Comparison of ENCODE assay signal across 24 cellular contexts in the genomic region with DNA sequence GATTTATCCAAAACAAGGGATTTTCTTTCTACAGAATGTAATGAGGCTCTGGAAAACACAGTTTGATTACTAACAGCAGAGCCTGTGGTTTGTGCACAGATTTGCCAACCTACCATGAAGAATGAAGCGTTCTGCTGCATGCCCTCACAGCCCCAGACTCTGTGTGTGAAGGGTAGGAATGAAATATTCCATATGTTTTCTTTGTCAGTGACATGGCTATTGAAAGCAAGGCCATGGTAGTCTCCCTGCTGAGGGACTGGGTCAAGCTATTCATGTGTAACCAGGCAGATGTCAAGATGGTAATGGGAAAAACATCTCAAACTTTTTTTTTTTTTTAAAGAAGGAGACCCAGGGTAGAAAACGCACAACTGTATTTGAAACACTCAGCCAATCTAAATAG. TPM values are rescaled to one million over a fixed set of nuclear protein-coding genes. Genes with fewer than 3 reads are reported as not detected.
DNase-seq lines count a peak whose midpoint lies in the region; ATAC-seq, FAIRE-seq and TF ChIP-seq lines count a peak whose summit lies in the region.
"Had no signal": no experiment of that assay in that cellular context is flagged by ENCODE, and none has a peak within 500 bp of the region (broad histone marks: within the 10 kb centered on the region; RNA-seq: fewer than 3 reads in every experiment).

No MANE protein-coding gene starts in this region.

- peak overlapping the region; percentile 39 for H3K4me2 ChIP-seq in GM23338
- H3K4me2 ChIP-seq: hepatocyte had no signal

- 82 to 100% methylated on average over 1 to 2 of the region's 2 CpGs for WGBS in endodermal cell (ENCODE audit: insufficient coverage in 1 of 2, insufficient read length in 1 of 2), 2 experiments

- BruUV-seq in MCF 10A (replicated peaks; lab: Mats Ljungman, UMichigan): no TSS peak

- peaks cover 70% of the 10 kb centered on the region for H3K4me1 ChIP-seq in GM23338 (ENCODE audit: insufficient read depth)
- H3K4me1 ChIP-seq in endodermal cell (ENCODE audit: control insufficient read depth, insufficient read depth, low read length): peaks cover 23% of the 10 kb centered on the region
- H3K4me1 ChIP-seq: lower lobe of right lung had no signal

- no peaks in the 10 kb centered on the region for H3K27me3 ChIP-seq in GM23338 (ENCODE audit: insufficient read depth)
- no peaks in the 10 kb centered on the region for H3K27me3 ChIP-seq in endodermal cell (ENCODE audit: control insufficient read depth, insufficient read depth, low read length, poor library complexity, severe bottlenecking)
- H3K27me3 ChIP-seq: foreskin keratinocyte, hepatocyte had no signal

- H2AFZ ChIP-seq in GM23338: no peak overlapping the region
- H2AFZ ChIP-seq: hepatocyte had no signal

- 0 out of 2 replicates have a peak overlapping the region, but pooled peaks have one; percentile 34 for H3K27ac ChIP-seq in GM23338 (ENCODE audit: low read depth)
- H3K27ac ChIP-seq in endodermal cell (ENCODE audit: low read depth, low read length): peak overlapping the region; percentile 82
- H3K27ac ChIP-seq: foreskin keratinocyte, hepatocyte, lower lobe of right lung had no signal

- no peaks in the 10 kb centered on the region for H3K9me3 Mint-ChIP-seq in GM23338
- H3K9me3 Mint-ChIP-seq in endodermal cell: peaks cover under 1% of the 10 kb centered on the region
- no peaks in the 10 kb centered on the region for H3K9me3 Mint-ChIP-seq in neural crest cell
- no peaks in the 10 kb centered on the region for H3K9me3 Mint-ChIP-seq in MCF 10A (ENCODE audit: unreplicated experiment)

- no peaks in the 10 kb centered on the region for H3K9me3 ChIP-seq in endodermal cell (ENCODE audit: control insufficient read depth, low read length)
- H3K9me3 ChIP-seq: Caco-2, lower lobe of right lung had no signal

- no peaks in the 10 kb centered on the region for H3K36me3 ChIP-seq in GM23338 (ENCODE audit: insufficient read depth)
- peaks cover 9% of the 10 kb centered on the region for H3K36me3 ChIP-seq in endodermal cell (ENCODE audit: control insufficient read depth, insufficient read depth, low read length)
- H3K36me3 ChIP-seq: lower lobe of right lung had no signal

- H3K4me3 ChIP-seq in GM23338 (no peak overlapping the region), endodermal cell (ENCODE audit: low read length) (no peak overlapping the region)
- H3K4me3 ChIP-seq: hepatocyte, lower lobe of right lung had no signal

- intact Hi-C loops in MCF 10A (cut with micrococcal nuclease): no loop called here

- DNase-seq in GM23338 (ENCODE audit: low spot score) (no peak), RCC 7860 (ENCODE audit: low spot score) (peak; percentile 53), endodermal cell (no peak), neural crest cell (ENCODE audit: low read depth, low spot score) (no peak), SK-N-DZ (ENCODE audit: low spot score) (no peak), MCF 10A (ENCODE audit: unreplicated experiment) (no peak), NCI-H1105 treated with DMSO at 0.1 percent for 48 hours (lab: John Stamatoyannopoulos, UW) (no peak)
- DNase-seq: activated CD4-positive, CD25-positive, alpha-beta regulatory T cell treated with anti-CD3 and anti-CD28 coated beads, Interleukin-2, amount 50 U/mL, for 72 hours; activated naive CD4-positive, alpha-beta T cell; activated T-cell treated with anti-CD3 and anti-CD28 coated beads, Interleukin-2, amount 50 U/mL, for 1 hour; amygdala; Caco-2; effector CD4-positive, alpha-beta T cell; foreskin keratinocyte; KG1; lower lobe of right lung; NCI-H1694 treated with DMSO at 0.1 percent for 48 hours; NCI-H748 treated with DMSO at 0.1 percent for 48 hours; nucleus accumbens; right cardiac atrium; stimulated activated CD8-positive, alpha-beta memory T cell treated with anti-CD3 and anti-CD28 coated beads, Interleukin-4, amount 100 ng/mL, for 48 hours had no signal

- H3K4me1 Mint-ChIP-seq in GM23338 (peaks cover 64% of the 10 kb centered on the region), endodermal cell (peaks cover 57% of the 10 kb centered on the region), neural crest cell (peaks cover 81% of the 10 kb centered on the region), MCF 10A (ENCODE audit: insufficient read depth, unreplicated experiment) (peaks cover 38% of the 10 kb centered on the region)

- peaks cover 100% of the 10 kb centered on the region for H3K79me2 ChIP-seq in GM23338 (replicated peaks; ENCODE audit: insufficient read depth)

- CTCF ChIA-PET in MCF 10A (lab: Yijun Ruan, JAX): interaction anchor here (0.6 to 2.2 kb wide), 3 partner anchors 25 to 1458 kb away, joined by 3 to 6 read pairs (median 3); no protein-coding TSS in a partner anchor

- H3K4me3 Mint-ChIP-seq in GM23338 (no peak overlapping the region), endodermal cell (no peak overlapping the region), neural crest cell (peak overlapping the region; percentile 47), MCF 10A (ENCODE audit: unreplicated experiment) (no peak overlapping the region)

- H3K27me3 Mint-ChIP-seq in GM23338 (ENCODE audit: insufficient read depth, low read depth, poor library complexity) (peaks cover 2% of the 10 kb centered on the region), endodermal cell (ENCODE audit: insufficient read depth) (no peaks in the 10 kb centered on the region), neural crest cell (ENCODE audit: low read depth) (no peaks in the 10 kb centered on the region), MCF 10A (ENCODE audit: insufficient read depth, unreplicated experiment) (no peaks in the 10 kb centered on the region)

- peak; percentile 35; the same call in 2 of the 3 replicates for ATAC-seq in GM23338
- no peak for ATAC-seq in HG02973 (IDR thresholded peaks at IDR 0.05; ENCODE audit: unreplicated experiment)
- ATAC-seq: foreskin keratinocyte, lower lobe of right lung, right cardiac atrium had no signal

- H3K27ac Mint-ChIP-seq in GM23338: no peak overlapping the region
- no peak overlapping the region for H3K27ac Mint-ChIP-seq in endodermal cell
- peak overlapping the region; percentile 58 for H3K27ac Mint-ChIP-seq in neural crest cell (ENCODE audit: unreplicated experiment)
- H3K27ac Mint-ChIP-seq in MCF 10A (ENCODE audit: low read depth, unreplicated experiment): no peak overlapping the region

- H3K9ac ChIP-seq in endodermal cell (ENCODE audit: extremely low read depth, low read length, poor library complexity, severe bottlenecking): no peak overlapping the region

- peaks cover 3% of the 10 kb centered on the region; the same call in 2 of the 3 replicates for H3K36me3 Mint-ChIP-seq in GM23338 (ENCODE audit: low read depth)
- H3K36me3 Mint-ChIP-seq in endodermal cell (ENCODE audit: low read depth): peaks cover 15% of the 10 kb centered on the region
- H3K36me3 Mint-ChIP-seq in neural crest cell (ENCODE audit: low read depth): no peaks in the 10 kb centered on the region
- no peaks in the 10 kb centered on the region for H3K36me3 Mint-ChIP-seq in MCF 10A (ENCODE audit: insufficient read depth, unreplicated experiment)

- no peaks in the 10 kb centered on the region for H3K9me2 ChIP-seq in GM23338 (ENCODE audit: insufficient read depth)

- no peaks in the 10 kb centered on the region for H3F3A ChIP-seq in GM23338 (replicated peaks; ENCODE audit: low read depth)

- POLR2A ChIA-PET in MCF 10A (lab: Yijun Ruan, JAX): interaction anchor here (0.6 to 1.8 kb wide), 5 partner anchors 9 to 98 kb away, joined by 3 to 6 read pairs (median 3); partner anchors contain the start of genes CCDC34 and LGR4

- H4K20me1 ChIP-seq in GM23338 (replicated peaks; ENCODE audit: insufficient read depth): peaks cover 14% of the 10 kb centered on the region

- peak; percentile 35 for FAIRE-seq in RCC 7860 (lab: Jason Lieb, UNC)
- FAIRE-seq: islet of Langerhans had no signal

- TF ChIP-seq CTCF in GM23338 (conservative IDR thresholded peaks at IDR 0.05; ENCODE audit: low read depth in 2 of 2): no peak
- no peak for TF ChIP-seq CTCF in endodermal cell (conservative IDR thresholded peaks at IDR 0.05)
- TF ChIP-seq CTCF in neural crest cell (conservative IDR thresholded peaks at IDR 0.05): no peak
- no peak for TF ChIP-seq CTCF in MCF 10A (IDR thresholded peaks at IDR 0.05; ENCODE audit: unreplicated experiment)

TF ChIP-seq in GM23338, 12 proteins besides CTCF, POLR2A, EP300 and RAD21 (continues in another document):
- TF ChIP-seq POLR2AphosphoS5 (IDR thresholded peaks at IDR 0.05; ENCODE audit: low read depth) (no peak), ZNF114 (CRISPR knock-in tag; IDR thresholded peaks at IDR 0.05) (no peak), CREB1 (CRISPR knock-in tag; IDR thresholded peaks at IDR 0.05; ENCODE audit: low read depth) (no peak), EZH2 (IDR thresholded peaks at IDR 0.05; ENCODE audit: low read depth, unreplicated experiment) (no peak), ZNF331 (CRISPR knock-in tag; IDR thresholded peaks at IDR 0.05; ENCODE audit: low read depth) (no peak), STAT1 (IDR thresholded peaks at IDR 0.05; ENCODE audit: unreplicated experiment) (no peak)

RNA-seq across cellular contexts. Expression of gene LGR4, which starts 12.0 kb away (rescaled TPM):
- 91.7 and 99.6 TPM in 2 replicates for total RNA-seq in GM23338 (2014; rRNA removed; shearing (Covaris generic))
- polyA plus RNA-seq in GM23338 (2016; fragmentation: Nextera tagmentation; extraction: Ambion mirVana): 21.2 and 22.6 TPM in 2 replicates
- total RNA-seq in endodermal cell (10 to 100 TPM; 73.7 to 75.6 TPM), neural crest cell (45.3 and 51.5 TPM in 2 replicates), MCF 10A (2022) (14.2 and 14.8 TPM in 2 replicates)
- 58.3 TPM for polyA plus RNA-seq in endodermal cell (2013, experiment 1 of 2)
- 53.9 TPM for polyA plus RNA-seq in endodermal cell (2013, experiment 2 of 2)
- polyA plus RNA-seq in SK-N-DZ (2014; cell fraction: cytosol; rRNA removed): 14.2 and 18.5 TPM in 2 replicates
- 23.9 and 26.1 TPM in 2 replicates for polyA plus RNA-seq in SK-N-DZ (2014; cell fraction: nucleus; rRNA removed)

RNA-seq across cellular contexts. Expression of gene LIN7C, which starts 46.0 kb away (rescaled TPM):
- 61.0 and 65.6 TPM in 2 replicates for total RNA-seq in GM23338 (2014; rRNA removed; shearing (Covaris generic))
- polyA plus RNA-seq in GM23338 (2016; fragmentation: Nextera tagmentation; extraction: Ambion mirVana): 18.3 and 22.5 TPM in 2 replicates
- 10 to 100 TPM; 28.3 to 39.6 TPM for total RNA-seq in endodermal cell
- polyA plus RNA-seq in endodermal cell (2013, experiment 1 of 2): 18.2 TPM
- polyA plus RNA-seq in endodermal cell (2013, experiment 2 of 2): 18.9 TPM
- total RNA-seq in neural crest cell: 33.2 and 34.0 TPM in 2 replicates
- 50.1 and 52.3 TPM in 2 replicates for polyA plus RNA-seq in SK-N-DZ (2014; cell fraction: cytosol; rRNA removed)
- 14.4 and 15.3 TPM in 2 replicates for polyA plus RNA-seq in SK-N-DZ (2014; cell fraction: nucleus; rRNA removed)
- total RNA-seq in MCF 10A (2022): 47.7 and 50.3 TPM in 2 replicates
